In the genomic region with DNA sequence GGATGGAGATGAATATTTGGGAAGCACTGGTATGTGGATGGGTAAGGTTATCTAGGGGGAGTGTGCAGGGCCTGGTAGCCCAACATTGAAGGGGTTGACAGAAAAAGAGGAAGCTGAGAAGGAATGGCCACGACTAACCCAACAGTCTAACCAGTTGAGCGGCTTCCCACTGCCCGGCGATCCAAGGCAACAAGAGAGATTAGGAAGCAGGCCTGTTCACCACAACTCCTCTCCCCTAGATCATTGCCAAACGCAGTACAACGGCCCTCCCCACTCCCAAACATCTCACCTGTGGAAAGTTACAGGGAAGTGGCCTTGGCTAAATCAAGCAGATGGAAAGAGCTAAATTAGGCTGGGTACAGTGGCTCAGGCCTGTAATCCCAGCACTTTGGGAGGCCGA, we compare ENCODE assay signal across 25 cellular contexts. TPM values are rescaled to one million over a fixed set of nuclear protein-coding genes. Genes with fewer than 3 reads are reported as not detected.
"Had no signal": no experiment of that assay in that cellular context is flagged by ENCODE, and none has a peak within 500 bp of the region (broad histone marks: within the 10 kb centered on the region; RNA-seq: fewer than 3 reads in every experiment).

No MANE protein-coding gene starts in this region.

- H3K9ac ChIP-seq: neural progenitor cell had no signal

- ATAC-seq: activated CD8-positive, alpha-beta T cell treated with anti-CD3 and anti-CD28 coated beads, Interleukin-2, amount 10 ng/mL, durations not matched to agents 7 days and 5 days; activated naive CD4-positive, alpha-beta T cell treated with anti-CD3 and anti-CD28 coated beads, Interleukin-2, amount 50 U/mL, for 72 hours; effector memory CD8-positive, alpha-beta T cell; left lung; naive thymus-derived CD4-positive, alpha-beta T cell; psoas muscle; stimulated activated naive CD8-positive, alpha-beta T cell treated with anti-CD3 and anti-CD28 coated beads, Interleukin-15, amount 100 ng/mL, for 72 hours had no signal

- DNase-seq: activated CD4-positive, alpha-beta T cell treated with anti-CD3 and anti-CD28 coated beads for 1 hour; activated CD4-positive, alpha-beta T cell treated with anti-CD3 and anti-CD28 coated beads, Interleukin-2, amount 50 U/mL, for 1 hour; activated CD8-positive, alpha-beta T cell treated with anti-CD3 and anti-CD28 coated beads, Interleukin-2, amount 10 ng/mL, durations not matched to agents 7 days and 5 days; activated gamma-delta T cell treated with Interleukin-2 at 50 U/mL for 16 hours; aorta; effector memory CD8-positive, alpha-beta T cell; hippocampal formation; kidney glomerular epithelial cell; left lung; naive thymus-derived CD4-positive, alpha-beta T cell; ovary; psoas muscle; stimulated activated naive CD8-positive, alpha-beta T cell treated with anti-CD3 and anti-CD28 coated beads, Interleukin-15, amount 100 ng/mL, for 72 hours; T-helper 2 cell; WERI-Rb-1 had no signal

- H3K36me3 ChIP-seq: esophagus muscularis mucosa, left lung, neural progenitor cell, ovary, right atrium auricular region, suprapubic skin, tibial nerve had no signal

- H2AFZ ChIP-seq: neural progenitor cell had no signal

- H3K4me3 ChIP-seq: esophagus muscularis mucosa, left lung, lung, neural progenitor cell, ovary, psoas muscle, right atrium auricular region, suprapubic skin, tibial nerve had no signal

- H3K27ac ChIP-seq: esophagus muscularis mucosa, left lung, neural progenitor cell, ovary, psoas muscle, right atrium auricular region, suprapubic skin, tibial nerve, WERI-Rb-1 had no signal

- H3K4me2 ChIP-seq: neural progenitor cell had no signal

- H3K27me3 ChIP-seq: esophagus muscularis mucosa, left lung, neural progenitor cell, ovary, right atrium auricular region, suprapubic skin, tibial nerve had no signal

- FAIRE-seq: colon, frontal cortex, TTC549 had no signal

- H3K9me3 ChIP-seq: esophagus muscularis mucosa, left lung, ovary, psoas muscle, right atrium auricular region, suprapubic skin, tibial nerve had no signal

- H3K4me1 ChIP-seq: esophagus muscularis mucosa, left lung, neural progenitor cell, psoas muscle, right atrium auricular region, suprapubic skin, tibial nerve had no signal

RNA-seq across cellular contexts. Expression of a gene that starts 32.7 kb away (rescaled TPM):
- total RNA-seq: activated CD8-positive, alpha-beta T cell treated with anti-CD3 and anti-CD28 coated beads, Interleukin-2, amount 10 ng/mL, durations not matched to agents 7 days and 5 days; activated naive CD4-positive, alpha-beta T cell treated with anti-CD3 and anti-CD28 coated beads, Interleukin-2, amount 50 U/mL, for 72 hours; naive thymus-derived CD4-positive, alpha-beta T cell had no signal
- polyA plus RNA-seq: naive thymus-derived CD4-positive, alpha-beta T cell had no signal
